17 cellular contexts compared by ENCODE assay signal in the genomic region with DNA sequence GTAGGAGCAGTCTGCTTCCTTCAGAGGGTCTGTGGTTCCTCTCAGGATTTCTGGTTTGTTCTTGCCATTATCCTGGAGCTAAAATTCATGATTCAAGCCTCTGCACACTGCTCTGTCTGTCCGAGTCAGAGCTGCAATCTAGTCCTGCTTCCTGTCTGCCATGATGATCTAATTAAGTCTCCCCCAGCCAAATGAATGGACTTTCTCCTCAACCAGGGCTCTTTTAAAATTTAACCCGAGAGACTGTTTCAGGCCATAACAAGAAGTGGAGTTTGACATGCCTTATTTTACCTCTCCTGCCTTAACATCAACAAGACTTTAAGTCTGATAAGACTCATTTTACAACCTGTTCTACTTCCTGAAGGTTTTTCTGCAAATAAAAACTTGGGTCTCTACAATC.
DNase-seq lines count a peak whose midpoint lies in the region; ATAC-seq, FAIRE-seq and TF ChIP-seq lines count a peak whose summit lies in the region.
"Had no signal": no experiment of that assay in that cellular context is flagged by ENCODE, and none has a peak within 500 bp of the region (broad histone marks: within the 10 kb centered on the region; RNA-seq: fewer than 3 reads in every experiment).

No MANE protein-coding gene starts in this region.

- H3K36me3 ChIP-seq in hepatocyte (replicated peaks; ENCODE audit: insufficient read depth, low read depth) (no peaks in the 10 kb centered on the region), mucosa of descending colon (ENCODE audit: low read depth) (no peaks in the 10 kb centered on the region), small intestine (ENCODE audit: control insufficient read depth in 2 of 2, insufficient read depth in 2 of 2, low read length in 2 of 2) (no peaks in the 10 kb centered on the region), pancreas (no peaks in the 10 kb centered on the region)
- H3K36me3 ChIP-seq: BE2C had no signal

- DNase-seq in hepatocyte (ENCODE audit: low spot score) (peak; percentile 57), mucosa of descending colon (peak in 1 of 3 donors; percentile 47), small intestine (peak; percentile 93), HT-29 (ENCODE audit: low spot score) (no peak), pancreas (no peak)
- DNase-seq: BE2C; CD4-positive, alpha-beta memory T cell; DMS79; IMR-90 had no signal

- TF ChIP-seq CTCF in hepatocyte (IDR thresholded peaks at IDR 0.05; ENCODE audit: poor library complexity): no peak
- TF ChIP-seq CTCF in mucosa of descending colon (IDR thresholded peaks at IDR 0.05): no peak
- no peak for TF ChIP-seq CTCF in pancreas (IDR thresholded peaks at IDR 0.05)

- 25% methylated on average over 2 of the region's 2 CpGs for WGBS in hepatocyte (ENCODE audit: low lambda C conversion rate, missing lambda C conversion rate)
- 13 to 44% (median 18%) methylated on average over 2 of the region's 2 CpGs for WGBS in small intestine, 3 donors
- WGBS in pancreas, 2 donors: 22 to 29% methylated on average over 2 of the region's 2 CpGs

- peak; percentile 78 for FAIRE-seq in small intestine (lab: Jason Lieb, UNC)
- FAIRE-seq in pancreas (lab: Jason Lieb, UNC): no peak
- FAIRE-seq: A549, GM12878, GM18507, H1 had no signal

- peak overlapping the region; percentile 47 for H3K4me2 ChIP-seq in hepatocyte
- H3K4me2 ChIP-seq: A549 had no signal

- H3K4me1 ChIP-seq in hepatocyte (ENCODE audit: insufficient read depth) (peaks cover 9% of the 10 kb centered on the region), mucosa of descending colon (ENCODE audit: low read depth) (peaks cover 15% of the 10 kb centered on the region), small intestine (ENCODE audit: control insufficient read depth in 2 of 2, insufficient read depth in 1 of 2, low read depth in 1 of 2, low read length in 1 of 2) (no peaks in the 10 kb centered on the region), pancreas (no peaks in the 10 kb centered on the region)
- H3K4me1 ChIP-seq: A549, BE2C had no signal

- H3K79me2 ChIP-seq in hepatocyte: no peaks in the 10 kb centered on the region

- H2AFZ ChIP-seq in hepatocyte: peak overlapping the region; percentile 9

- no peaks in the 10 kb centered on the region for H3K27me3 ChIP-seq in hepatocyte
- no peaks in the 10 kb centered on the region for H3K27me3 ChIP-seq in small intestine (ENCODE audit: control insufficient read depth in 2 of 2, insufficient read depth in 2 of 2, low read length in 2 of 2)
- no peaks in the 10 kb centered on the region for H3K27me3 ChIP-seq in pancreas
- H3K27me3 ChIP-seq: BE2C had no signal

- H4K20me1 ChIP-seq in hepatocyte (ENCODE audit: insufficient read depth, poor library complexity, severe bottlenecking): no peaks in the 10 kb centered on the region

- ATAC-seq in mucosa of descending colon (peak; percentile 89), GM21717 (IDR thresholded peaks at IDR 0.05; ENCODE audit: unreplicated experiment) (no peak), pancreas (no peak)
- ATAC-seq: A549, GM12878, HCT116 had no signal

- H3K9me2 ChIP-seq in hepatocyte (replicated peaks; ENCODE audit: insufficient read depth): no peaks in the 10 kb centered on the region

- intact Hi-C loops in mucosa of descending colon (cut with DNase I, micrococcal nuclease): no loop called here
- intact Hi-C loops in pancreas (cut with DNase I): no loop called here

- H3K27ac ChIP-seq in hepatocyte: peak overlapping the region; percentile 74
- H3K27ac ChIP-seq in small intestine (ENCODE audit: low read depth in 1 of 2, low read length in 1 of 2): peak overlapping the region; percentile 27 to 44
- no peak overlapping the region for H3K27ac ChIP-seq in pancreas
- H3K27ac ChIP-seq: A549, C4-2B, HL-60 had no signal

- H3K9me3 ChIP-seq in hepatocyte (ENCODE audit: low read depth) (no peaks in the 10 kb centered on the region), mucosa of descending colon (peaks cover 20% of the 10 kb centered on the region), small intestine (ENCODE audit: control insufficient read depth, low read depth) (no peaks in the 10 kb centered on the region), pancreas (no peaks in the 10 kb centered on the region)
- H3K9me3 ChIP-seq: BE2C had no signal

- H3K4me3 ChIP-seq in hepatocyte (no peak overlapping the region), mucosa of descending colon (no peak overlapping the region), small intestine (ENCODE audit: low read depth in 1 of 2, low read length in 2 of 2) (no peak overlapping the region), pancreas (no peak overlapping the region)
- H3K4me3 ChIP-seq: A549, GM12878 had no signal

Comparison
In these comparisons a context has a peak if more than half of its experiments do, and no peak if none do; other contexts are left out.
1. DNase-seq: peak in hepatocyte (single experiment) and small intestine (single experiment); none in HT-29 (single experiment) and pancreas (0 of 6).
2. H3K27ac ChIP-seq: peak in hepatocyte (single experiment) and small intestine (2 of 2); none in pancreas (0 of 4).